1 cellular context compared by ENCODE assay signal in the genomic region with DNA sequence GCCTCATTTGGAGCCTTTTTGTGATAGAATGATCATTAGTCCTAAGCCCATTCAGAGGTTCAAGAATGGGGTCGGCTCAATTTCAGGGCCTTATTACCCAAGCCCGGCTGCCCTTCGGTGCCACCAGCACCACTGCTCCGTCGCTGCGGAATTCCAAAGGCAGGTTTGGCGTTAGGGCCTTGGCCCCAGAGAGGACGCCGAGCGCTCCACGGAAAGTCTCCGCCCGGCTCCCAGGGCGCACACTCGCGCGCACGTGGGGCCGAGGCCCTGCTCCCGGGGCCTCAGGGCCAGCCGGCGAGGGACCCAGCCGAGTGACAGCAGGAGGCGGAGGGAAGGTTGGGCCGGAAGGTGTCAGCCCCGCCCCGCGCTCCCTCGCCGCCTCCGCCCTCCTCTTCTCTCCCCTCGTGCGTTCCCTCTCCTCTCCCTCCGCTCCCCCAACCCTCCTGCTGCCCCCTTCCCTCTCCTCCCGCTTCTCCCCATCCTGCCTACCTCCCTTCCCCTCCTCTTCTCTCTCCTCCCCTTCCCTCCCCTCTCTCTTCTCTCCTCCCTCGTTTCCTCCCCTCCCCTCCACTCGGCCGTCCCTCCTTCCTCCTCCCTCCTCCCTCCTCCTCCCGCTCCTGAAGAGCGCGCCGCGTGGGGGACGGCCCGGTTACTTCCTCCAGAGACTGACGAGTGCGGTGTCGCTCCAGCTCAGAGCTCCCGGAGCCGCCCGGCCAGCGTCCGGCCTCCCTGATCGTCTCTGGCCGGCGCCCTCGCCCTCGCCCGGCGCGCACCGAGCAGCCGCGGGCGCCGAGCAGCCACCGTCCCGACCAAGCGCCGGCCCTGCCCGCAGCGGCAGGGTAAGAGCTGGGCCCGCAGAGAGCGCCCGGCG.
TF ChIP-seq lines count a peak whose summit lies in the region.

A gene (plus strand): TSS at position 648 of the 871 bp plus-strand sequence. CDS start 4,106 bp downstream, outside the sequence.

TF ChIP-seq in liver, 16 proteins besides CTCF, POLR2A, EP300 and RAD21 (continued from another document):
- TF ChIP-seq, protein P1, sequence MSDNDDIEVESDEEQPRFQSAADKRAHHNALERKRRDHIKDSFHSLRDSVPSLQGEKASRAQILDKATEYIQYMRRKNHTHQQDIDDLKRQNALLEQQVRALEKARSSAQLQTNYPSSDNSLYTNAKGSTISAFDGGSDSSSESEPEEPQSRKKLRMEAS (IDR thresholded peaks at IDR 0.05): peak; percentile 85
- TF ChIP-seq FOXA1 (IDR thresholded peaks at IDR 0.05): peak; percentile 60
- TF ChIP-seq TAF1 (conservative IDR thresholded peaks at IDR 0.05): peak; percentile 99
- no peak for TF ChIP-seq FOXA2 (IDR thresholded peaks at IDR 0.05)
- peak in 1 of 2 donors; percentile 24 for TF ChIP-seq HNF4A (conservative IDR thresholded peaks at IDR 0.05)
